Comparison of ENCODE assay signal across 9 cellular contexts in genomic region chr14:101808020-101808641, GRCh38. TPM values are rescaled to one million over a fixed set of nuclear protein-coding genes. Genes with fewer than 3 reads are reported as not detected.
DNase-seq lines count a peak whose midpoint lies in the region; TF ChIP-seq lines count a peak whose summit lies in the region.
"Had no signal": no experiment of that assay in that cellular context is flagged by ENCODE, and none has a peak within 500 bp of the region (broad histone marks: within the 10 kb centered on the region; RNA-seq: fewer than 3 reads in every experiment).

No MANE protein-coding gene starts in this region.

- TF ChIP-seq CTCF in RWPE1 (conservative IDR thresholded peaks at IDR 0.05; ENCODE audit: low read depth) (no peak), fibroblast of the aortic adventitia (IDR thresholded peaks at IDR 0.05; ENCODE audit: insufficient read depth, low read length) (peak; percentile 4), transverse colon (IDR thresholded peaks at IDR 0.05) (no peak)

- H3K4me3 ChIP-seq in fibroblast of the aortic adventitia (ENCODE audit: low read depth, low read length) (no peak overlapping the region), transverse colon (no peak overlapping the region)

- H3K27ac ChIP-seq in RWPE1 (peak overlapping the region; percentile 21), transverse colon (peak overlapping the region; percentile 8 to 98 (median 92))

- no peak for TF ChIP-seq EP300 in transverse colon (IDR thresholded peaks at IDR 0.05; ENCODE audit: low read depth)

- no peaks in the 10 kb centered on the region for H3K9me3 Mint-ChIP-seq in activated naive CD4-positive, alpha-beta T cell treated with anti-CD3 and anti-CD28 coated beads, Interleukin-2, amount 10 ng/mL, durations not matched to agents 7 days and 5 days

- 42 to 43% methylated on average over 5 to 11 of the region's 11 CpGs for WGBS in transverse colon (ENCODE audit: low coverage in 1 of 2), 2 donors

- in situ Hi-C loops in transverse colon (cut with MboI; ENCODE audit: low pct_ligation_motif_present in 1 of 4, low pct_unique_long_range_greater_than_20kb in 1 of 4, low sequenced_read_pairs in 3 of 4) = no loop called here

- no peak for TF ChIP-seq POLR2A in transverse colon (IDR thresholded peaks at IDR 0.05)

- POLR2A ChIA-PET in RWPE1 (lab: Yijun Ruan, JAX; ENCODE audit: low non-redundant PET) = interaction anchor here (0.6 kb wide), 1 partner anchor 54 kb away, joined by 4 read pairs; no protein-coding TSS in a partner anchor

- DNase-seq in activated naive CD4-positive, alpha-beta T cell treated with anti-CD3 and anti-CD28 coated beads, Interleukin-2, amount 10 ng/mL, durations not matched to agents 7 days and 5 days = no peak
- no peak for DNase-seq in activated naive CD4-positive, alpha-beta T cell treated with anti-CD3 and anti-CD28 coated beads, Interleukin-2, amount 50 U/mL, for 16 hours
- DNase-seq in RWPE1 (ENCODE audit: low spot score) (no peak), fibroblast of the aortic adventitia (ENCODE audit: low read depth) (no peak), transverse colon (no peak), middle frontal gyrus (ENCODE audit: extremely low spot score, low spot score) (no peak), SIG-M5 treated with dmso at 0.1 percent for 504 hours (lab: John Stamatoyannopoulos, UW; ENCODE audit: unreplicated experiment) (no peak)
- no peak for DNase-seq in stimulated activated CD8-positive, alpha-beta memory T cell treated with anti-CD3 and anti-CD28 coated beads, Interleukin-4, amount 100 ng/mL, for 48 hours

- peaks cover 36% of the 10 kb centered on the region for H3K4me1 Mint-ChIP-seq in activated naive CD4-positive, alpha-beta T cell treated with anti-CD3 and anti-CD28 coated beads, Interleukin-2, amount 10 ng/mL, durations not matched to agents 7 days and 5 days

- H3K27me3 Mint-ChIP-seq in activated naive CD4-positive, alpha-beta T cell treated with anti-CD3 and anti-CD28 coated beads, Interleukin-2, amount 10 ng/mL, durations not matched to agents 7 days and 5 days = no peaks in the 10 kb centered on the region

- no peaks in the 10 kb centered on the region for H3K27me3 ChIP-seq in transverse colon

- no peaks in the 10 kb centered on the region for H3K9me3 ChIP-seq in transverse colon
- H3K9me3 ChIP-seq: neutrophil had no signal

- CTCF ChIA-PET in activated naive CD4-positive, alpha-beta T cell treated with anti-CD3 and anti-CD28 coated beads, Interleukin-2, amount 10 ng/mL, durations not matched to agents 7 days and 5 days (lab: Charles Lee) = interaction anchor here (0.9 to 3.1 kb wide), 4 partner anchors 16 to 45 kb away, joined by 3 to 18 read pairs (median 4); no protein-coding TSS in a partner anchor
- CTCF ChIA-PET in RWPE1 (lab: Yijun Ruan, JAX) = interaction anchor here (1.4 kb wide), 1 partner anchor 37 kb away, joined by 10 read pairs; no protein-coding TSS in a partner anchor

- intact Hi-C loops in transverse colon (cut with DNase I; ENCODE audit: low total_unique reads) = no loop called here

- H3K27ac Mint-ChIP-seq in activated naive CD4-positive, alpha-beta T cell treated with anti-CD3 and anti-CD28 coated beads, Interleukin-2, amount 10 ng/mL, durations not matched to agents 7 days and 5 days = peak overlapping the region; percentile 73

- H3K4me1 ChIP-seq in transverse colon = peaks cover 17 to 39% (median 24%) of the 10 kb centered on the region in 4 donors

- peak overlapping the region; percentile 46 for H3K4me3 Mint-ChIP-seq in activated naive CD4-positive, alpha-beta T cell treated with anti-CD3 and anti-CD28 coated beads, Interleukin-2, amount 10 ng/mL, durations not matched to agents 7 days and 5 days

- H3K36me3 ChIP-seq in transverse colon = no peaks in the 10 kb centered on the region
- H3K36me3 ChIP-seq: neutrophil had no signal

- peaks cover 28% of the 10 kb centered on the region for H3K36me3 Mint-ChIP-seq in activated naive CD4-positive, alpha-beta T cell treated with anti-CD3 and anti-CD28 coated beads, Interleukin-2, amount 10 ng/mL, durations not matched to agents 7 days and 5 days

RNA-seq across cellular contexts. Expression of gene PPP2R5C, which starts 46.6 kb away (rescaled TPM):
- total RNA-seq in fibroblast of the aortic adventitia (ENCODE audit: low replicate concordance) = 114 and 137 TPM in 2 replicates
- total RNA-seq in transverse colon = 100 to 1,000 TPM in 2 of 4 donors, 10 to 100 TPM in 2; 66.2 to 211 (median 116) TPM
